ENCODE assay signal across 31 cellular contexts in the genomic region with DNA sequence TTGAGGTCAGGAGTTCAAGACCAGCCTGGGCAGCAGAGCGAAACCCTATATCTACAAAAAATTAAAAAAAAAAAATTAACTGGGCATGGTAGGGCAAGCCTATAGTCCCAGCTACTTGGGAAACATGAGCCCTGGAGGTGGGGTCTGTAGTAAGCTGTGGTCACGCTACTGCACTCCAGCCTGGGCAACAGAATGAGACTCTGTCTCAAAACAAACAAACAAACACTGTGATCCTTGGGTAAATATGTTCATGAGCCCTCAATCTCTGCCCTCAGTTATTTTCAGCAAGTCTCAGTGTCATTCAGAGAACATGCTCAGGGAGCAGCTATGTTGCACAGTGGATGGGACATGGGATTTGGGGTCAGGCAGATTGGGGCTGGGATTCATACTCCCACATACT.
"Had no signal": no experiment of that assay in that cellular context is flagged by ENCODE, and none has a peak within 500 bp of the region (broad histone marks: within the 10 kb centered on the region; RNA-seq: fewer than 3 reads in every experiment).

No MANE protein-coding gene starts in this region.

- H3K4me3 ChIP-seq: adrenal gland, body of pancreas, cardiac muscle cell, colonic mucosa had no signal

- FAIRE-seq: frontal cortex had no signal

- DNase-seq: activated B cell treated with CpG ODN at 0.5 μM for 24 hours; activated CD4-positive, alpha-beta memory T cell treated with anti-CD3 and anti-CD28 coated beads for 36 hours; activated CD4-positive, alpha-beta T cell treated with anti-CD3 and anti-CD28 coated beads for 36 hours; activated CD4-positive, alpha-beta T cell treated with anti-CD3 and anti-CD28 coated beads, Interleukin-2, amount 10 ng/mL, durations not matched to agents 24 days and 14 days; activated CD8-positive, alpha-beta memory T cell treated with anti-CD3 and anti-CD28 coated beads, Interleukin-2, amount 10 ng/mL, durations not matched to agents 7 days and 5 days; activated CD8-positive, alpha-beta memory T cell treated with anti-CD3 and anti-CD28 coated beads, Interleukin-2, amount 50 U/mL, for 4 hours; activated CD8-positive, alpha-beta T cell treated with anti-CD3 and anti-CD28 coated beads, Interleukin-2, amount 10 ng/mL, durations not matched to agents 7 days and 5 days; activated effector memory CD4-positive, alpha-beta T cell treated with anti-CD3 and anti-CD28 coated beads, Interleukin-2, amount 50 U/mL, for 16 hours; activated naive CD4-positive, alpha-beta T cell treated with anti-CD3 and anti-CD28 coated beads for 36 hours; activated naive CD8-positive, alpha-beta T cell treated with anti-CD3 and anti-CD28 coated beads for 36 hours; activated naive CD8-positive, alpha-beta T cell treated with anti-CD3 and anti-CD28 coated beads, Interleukin-2, amount 50 U/mL, for 24 hours; activated T-cell treated with anti-CD3 and anti-CD28 coated beads, Interleukin-2, amount 50 U/mL, for 1 hour; activated T-cell treated with anti-CD3 and anti-CD28 coated beads, Interleukin-2, amount 50 U/mL, for 48 hours; adrenal gland; amygdala; aorta; body of pancreas; central memory CD4-positive, alpha-beta T cell; cerebellar nuclear complex; colonic mucosa; effector CD8-positive, alpha-beta T cell; foreskin fibroblast; head of caudate nucleus; T-cell; T-helper 17 cell; T1000; WERI-Rb-1 had no signal

- ATAC-seq: activated CD4-positive, alpha-beta T cell treated with anti-CD3 and anti-CD28 coated beads for 36 hours; activated CD4-positive, CD25-positive, alpha-beta regulatory T cell treated with anti-CD3 and anti-CD28 coated beads, Interleukin-2, amount 50 U/mL, for 24 hours; activated CD8-positive, alpha-beta memory T cell treated with anti-CD3 and anti-CD28 coated beads, Interleukin-2, amount 10 ng/mL, durations not matched to agents 7 days and 5 days; activated CD8-positive, alpha-beta T cell treated with anti-CD3 and anti-CD28 coated beads, Interleukin-2, amount 10 ng/mL, durations not matched to agents 7 days and 5 days; activated naive CD8-positive, alpha-beta T cell treated with anti-CD3 and anti-CD28 coated beads, Interleukin-2, amount 50 U/mL, for 24 hours; body of pancreas; esophagus mucosa; T-cell; T-helper 17 cell had no signal

- H3K36me3 ChIP-seq: adrenal gland, cardiac muscle cell, colonic mucosa, WERI-Rb-1 had no signal

- H3K9me3 ChIP-seq: adrenal gland, body of pancreas, colonic mucosa had no signal

- H3K27me3 ChIP-seq: adrenal gland, body of pancreas, colonic mucosa had no signal

- H3K27ac ChIP-seq: adrenal gland, body of pancreas, cardiac muscle cell, colonic mucosa, WERI-Rb-1 had no signal

- H3K4me1 ChIP-seq: adrenal gland, body of pancreas, colonic mucosa had no signal
